1 cellular context compared by ENCODE assay signal in the genomic region with DNA sequence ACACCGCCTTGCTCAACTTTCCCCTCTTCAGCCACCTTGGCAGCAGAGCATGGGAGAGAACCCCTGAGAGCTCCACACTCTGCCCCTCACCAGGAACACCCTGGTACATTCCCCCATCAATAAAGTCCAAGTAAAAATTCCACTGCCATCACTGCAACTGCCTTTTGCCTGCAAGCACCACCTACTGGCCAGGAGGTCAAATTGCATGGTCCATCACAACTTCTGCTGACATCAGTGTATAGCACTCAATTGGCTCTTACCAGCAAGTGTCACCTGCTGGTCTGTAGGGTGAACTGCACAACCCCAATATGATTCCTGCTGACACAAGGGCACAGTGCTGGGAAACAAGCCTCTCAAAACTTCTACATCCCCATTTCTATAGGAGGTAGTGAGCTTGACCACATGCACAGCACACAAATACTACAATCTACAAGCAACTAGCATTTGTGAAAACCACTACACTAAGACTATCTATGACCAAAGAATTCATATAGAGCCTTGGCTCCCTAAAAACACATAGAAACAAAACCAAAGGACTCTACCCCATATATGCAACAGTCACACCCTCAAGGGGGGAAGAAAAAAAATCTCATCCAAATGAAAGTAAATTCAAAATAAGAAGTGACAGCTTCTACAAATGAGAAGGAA.
TF ChIP-seq lines count a peak whose summit lies in the region.

No MANE protein-coding gene starts in this region.

TF ChIP-seq in HCT116, 20 proteins besides CTCF, POLR2A, EP300 and RAD21 (continued from another document):
- TF ChIP-seq REST (IDR thresholded peaks at IDR 0.05; ENCODE audit: low read depth): no peak
